In genomic region chr6:44050872-44051421, GRCh38 we compare ENCODE assay signal across 13 cellular contexts.
DNase-seq lines count a peak whose midpoint lies in the region; ATAC-seq and TF ChIP-seq lines count a peak whose summit lies in the region.
"Had no signal": no experiment of that assay in that cellular context is flagged by ENCODE, and none has a peak within 500 bp of the region (broad histone marks: within the 10 kb centered on the region; RNA-seq: fewer than 3 reads in every experiment).

No MANE protein-coding gene starts in this region.

- H3K4me3 ChIP-seq in right lobe of liver (no peak overlapping the region), stomach (no peak overlapping the region)
- H3K4me3 ChIP-seq: lung had no signal

- DNase-seq in M059J (ENCODE audit: low read depth) (peak; percentile 93), right lobe of liver (peak in 2 of 3 donors; percentile 14 to 35), stomach (no peak)
- no peak for DNase-seq in activated CD8-positive, alpha-beta memory T cell treated with anti-CD3 and anti-CD28 coated beads, Interleukin-2, amount 50 U/mL, for 4 hours
- DNase-seq in stimulated activated CD4-positive, alpha-beta T cell treated with anti-CD3 and anti-CD28 coated beads, Interleukin-1b, Interleukin-23, amount 100 ng/mL, for 48 hours = no peak
- DNase-seq: NCI-H187; stimulated activated CD4-positive, alpha-beta T cell treated with anti-CD3 and anti-CD28 coated beads, Interleukin-15, amount 100 ng/mL, for 24 hours; stimulated activated naive CD4-positive, alpha-beta T cell had no signal

- intact Hi-C loops in dendritic cell treated with granulocyte-macrophage colony-stimulating factor and Interleukin-4, amounts not matched to agents 40 ng/mL and 50 ng/mL, for 4 days (cut with micrococcal nuclease) = no loop called here
- intact Hi-C loops in right lobe of liver (cut with DNase I) = no loop called here
- intact Hi-C loops in stomach (cut with DNase I; ENCODE audit: low total_unique reads) = no loop called here

- TF ChIP-seq CTCF in right lobe of liver (IDR thresholded peaks at IDR 0.05) = no peak
- TF ChIP-seq CTCF in stomach (IDR thresholded peaks at IDR 0.05) = no peak

- H3K4me1 ChIP-seq in right lobe of liver (no peaks in the 10 kb centered on the region), stomach (peaks cover 32 to 60% (median 50%) of the 10 kb centered on the region in 4 donors)

- no peaks in the 10 kb centered on the region for H3K9me3 Mint-ChIP-seq in dendritic cell treated with granulocyte-macrophage colony-stimulating factor and Interleukin-4, amounts not matched to agents 40 ng/mL and 50 ng/mL, for 4 days

- no peaks in the 10 kb centered on the region for H3K9me3 ChIP-seq in right lobe of liver
- H3K9me3 ChIP-seq in stomach = no peaks in the 10 kb centered on the region

- TF ChIP-seq POLR2A in right lobe of liver (IDR thresholded peaks at IDR 0.05) (no peak), stomach (IDR thresholded peaks at IDR 0.05) (no peak)

- no peaks in the 10 kb centered on the region for H3K36me3 ChIP-seq in right lobe of liver
- no peaks in the 10 kb centered on the region for H3K36me3 ChIP-seq in stomach
- H3K36me3 ChIP-seq: brain microvascular endothelial cell had no signal

- H3K27me3 Mint-ChIP-seq in dendritic cell treated with granulocyte-macrophage colony-stimulating factor and Interleukin-4, amounts not matched to agents 40 ng/mL and 50 ng/mL, for 4 days = peaks cover 13% of the 10 kb centered on the region

- H3K27ac ChIP-seq in right lobe of liver (no peak overlapping the region), stomach (peak overlapping the region; percentile 1 to 80 (median 54))

- ATAC-seq in right lobe of liver = no peak
- no peak for ATAC-seq in HG03354 (IDR thresholded peaks at IDR 0.05; ENCODE audit: poor library complexity, severe bottlenecking, unreplicated experiment)
- ATAC-seq in HG02884 (IDR thresholded peaks at IDR 0.05; ENCODE audit: unreplicated experiment) = no peak

- TF ChIP-seq EP300 in stomach (IDR thresholded peaks at IDR 0.05) = no peak

- peaks cover 62% of the 10 kb centered on the region for H3K4me1 Mint-ChIP-seq in dendritic cell treated with granulocyte-macrophage colony-stimulating factor and Interleukin-4, amounts not matched to agents 40 ng/mL and 50 ng/mL, for 4 days (ENCODE audit: low read depth)

- no peak overlapping the region for H3K4me3 Mint-ChIP-seq in dendritic cell treated with granulocyte-macrophage colony-stimulating factor and Interleukin-4, amounts not matched to agents 40 ng/mL and 50 ng/mL, for 4 days

- peak overlapping the region; percentile 63 for H3K27ac Mint-ChIP-seq in dendritic cell treated with granulocyte-macrophage colony-stimulating factor and Interleukin-4, amounts not matched to agents 40 ng/mL and 50 ng/mL, for 4 days

- 81% methylated on average over 4 of the region's 6 CpGs for WGBS in right lobe of liver (ENCODE audit: insufficient coverage, low coverage, low lambda C conversion rate, missing lambda C conversion rate)
- WGBS in stomach, 5 donors = 60 to 69% (median 62%) methylated on average over 3 to 6 of the region's 6 CpGs

- H3K27me3 ChIP-seq in right lobe of liver (no peaks in the 10 kb centered on the region), stomach (no peaks in the 10 kb centered on the region)
- H3K27me3 ChIP-seq: brain microvascular endothelial cell had no signal

- no peaks in the 10 kb centered on the region for H3K36me3 Mint-ChIP-seq in dendritic cell treated with granulocyte-macrophage colony-stimulating factor and Interleukin-4, amounts not matched to agents 40 ng/mL and 50 ng/mL, for 4 days (ENCODE audit: low read depth)

Comparison
In these comparisons a context has a peak if more than half of its experiments do, and no peak if none do; other contexts are left out.
1. DNase-seq: peak in M059J (single experiment) and right lobe of liver (2 of 3); none in stomach (single experiment), activated CD8-positive, alpha-beta memory T cell treated with anti-CD3 and anti-CD28 coated beads, Interleukin-2, amount 50 U/mL, for 4 hours (single experiment) and stimulated activated CD4-positive, alpha-beta T cell treated with anti-CD3 and anti-CD28 coated beads, Interleukin-1b, Interleukin-23, amount 100 ng/mL, for 48 hours (single experiment).
2. H3K27ac ChIP-seq: peak in stomach (5 of 5); none in right lobe of liver (0 of 3).